18 cellular contexts compared by ENCODE assay signal in genomic region chr1:33005812-33006465, GRCh38. TPM values are rescaled to one million over a fixed set of nuclear protein-coding genes. Genes with fewer than 3 reads are reported as not detected.
DNase-seq lines count a peak whose midpoint lies in the region; ATAC-seq, FAIRE-seq and TF ChIP-seq lines count a peak whose summit lies in the region.
"Had no signal": no experiment of that assay in that cellular context is flagged by ENCODE, and none has a peak within 500 bp of the region (broad histone marks: within the 10 kb centered on the region; RNA-seq: fewer than 3 reads in every experiment).

No MANE protein-coding gene starts in this region.

- H3K36me3 ChIP-seq in SK-N-SH (replicated peaks in 1 of 2; ENCODE audit: control insufficient read depth in 1 of 2, insufficient read depth in 2 of 2, low read length in 1 of 2) (peaks cover 7 to 22% of the 10 kb centered on the region in 2 experiments), pancreas (no peaks in the 10 kb centered on the region), esophagus squamous epithelium (peaks cover 0 to 25% (median 0%) of the 10 kb centered on the region in 3 donors)

- TF ChIP-seq EP300 in SK-N-SH (IDR thresholded peaks at IDR 0.05; ENCODE audit: borderline replicate concordance in 1 of 2, low read depth in 1 of 2, low read length in 1 of 2) = no peak

- H2BK12ac ChIP-seq in H9 (ENCODE audit: insufficient read length, low read depth, low read length) = no peak overlapping the region

- H3K4me1 Mint-ChIP-seq in H9 = peaks cover 21 to 26% of the 10 kb centered on the region in 2 experiments
- H3K4me1 Mint-ChIP-seq: T-cell had no signal

- no peaks in the 10 kb centered on the region for H3K27me3 ChIP-seq in H9 (ENCODE audit: insufficient read depth, low read length)
- H3K27me3 ChIP-seq in SK-N-SH (ENCODE audit: insufficient read depth) = no peaks in the 10 kb centered on the region
- H3K27me3 ChIP-seq in pancreas = no peaks in the 10 kb centered on the region
- H3K27me3 ChIP-seq in esophagus squamous epithelium = no peaks in the 10 kb centered on the region
- H3K27me3 ChIP-seq: gastroesophageal sphincter, Peyer's patch had no signal

- ATAC-seq in pancreas = peak; percentile 4 to 17 (median 8)
- ATAC-seq: gastroesophageal sphincter, T-cell had no signal

- H2AFZ ChIP-seq in H9 (ENCODE audit: low read length) = no peak overlapping the region
- no peak overlapping the region for H2AFZ ChIP-seq in SK-N-SH (ENCODE audit: low read depth)

- peaks cover 9 to 40% (median 23%) of the 10 kb centered on the region in 3 experiments; a peak in 6 of 7 replicates for H3K36me3 Mint-ChIP-seq in H9 (ENCODE audit: insufficient read depth in 1 of 3, low read depth in 3 of 3)

- H3K23ac ChIP-seq in H9 (ENCODE audit: insufficient read length, low read depth, low read length) = no peak overlapping the region

- H3K27me3 Mint-ChIP-seq in H9 (ENCODE audit: low read depth) = no peaks in the 10 kb centered on the region; the same call in 1 of the 2 replicates
- H3K27me3 Mint-ChIP-seq: T-cell had no signal

- H2AK5ac ChIP-seq in H9 (ENCODE audit: insufficient read length, low read length) = no peak overlapping the region

- no peak for TF ChIP-seq POLR2A in esophagus squamous epithelium (IDR thresholded peaks at IDR 0.05)

- H3K4me3 Mint-ChIP-seq in H9 = no peak overlapping the region
- H3K4me3 Mint-ChIP-seq: T-cell had no signal

- DNase-seq in H9 = no peak
- DNase-seq in SK-N-SH = no peak
- DNase-seq in epithelial cell of prostate (ENCODE audit: low read depth, low spot score) = no peak
- no peak for DNase-seq in pancreas
- DNase-seq in esophagus squamous epithelium (lab: John Stamatoyannopoulos, UW) = no peak
- DNase-seq in A172 (ENCODE audit: low spot score) = no peak
- no peak for DNase-seq in HUDEP-2 (lab: John Stamatoyannopoulos, UW; ENCODE audit: unreplicated experiment in 76 of 76)
- DNase-seq: activated CD4-positive, CD25-positive, alpha-beta regulatory T cell treated with anti-CD3 and anti-CD28 coated beads, Interleukin-2, amount 50 U/mL, for 72 hours; DND-41; effector memory CD4-positive, alpha-beta T cell; midbrain; NCI-H187 treated with DMSO at 0.1 percent for 48 hours; NCI-H526 treated with DMSO at 0.1 percent for 48 hours; Peyer's patch; stimulated activated CD4-positive, alpha-beta T cell treated with anti-CD3 and anti-CD28 coated beads, Interleukin-12 subunit alpha, Interleukin-12 subunit beta, amount 100 ng/mL, for 4 hours; T-cell had no signal

- H3K23me2 ChIP-seq in H9 (ENCODE audit: insufficient read length, low read depth, low read length, poor library complexity, severe bottlenecking) = no peaks in the 10 kb centered on the region

- H3K4me3 ChIP-seq in SK-N-SH (ENCODE audit: low read depth in 2 of 2, low read length in 1 of 2) (no peak overlapping the region), pancreas (no peak overlapping the region), esophagus squamous epithelium (no peak overlapping the region)
- H3K4me3 ChIP-seq: gastroesophageal sphincter, Peyer's patch, thoracic aorta had no signal

- H3K79me2 ChIP-seq in H9 (ENCODE audit: insufficient read depth, low read length) = no peaks in the 10 kb centered on the region
- no peaks in the 10 kb centered on the region for H3K79me2 ChIP-seq in SK-N-SH (ENCODE audit: insufficient read depth)

- H3K9me3 ChIP-seq in H9 (ENCODE audit: control insufficient read depth, low read depth, low read length) (no peaks in the 10 kb centered on the region), SK-N-SH (no peaks in the 10 kb centered on the region), pancreas (no peaks in the 10 kb centered on the region), esophagus squamous epithelium (no peaks in the 10 kb centered on the region)
- H3K9me3 ChIP-seq: gastroesophageal sphincter, Peyer's patch, thoracic aorta had no signal

- no peak overlapping the region for H3K4ac ChIP-seq in H9 (ENCODE audit: low read depth, low read length)

- H3K9ac ChIP-seq in H9 (ENCODE audit: extremely low read depth, insufficient read length, low read length) = no peak overlapping the region
- no peak overlapping the region for H3K9ac ChIP-seq in SK-N-SH

- POLR2A ChIA-PET in SK-N-SH (lab: Yijun Ruan, JAX) = no interaction called here

- no peak overlapping the region for H3K18ac ChIP-seq in H9 (ENCODE audit: insufficient read length, low read depth, low read length)

- H2BK15ac ChIP-seq in H9 (ENCODE audit: low read depth, low read length) = no peak overlapping the region

- CTCF ChIA-PET in SK-N-SH (lab: Yijun Ruan, JAX) = interaction anchor here (0.7 to 8.2 kb wide), 10 partner anchors 14 to 133 kb away, joined by 3 to 95 read pairs (median 5); no protein-coding TSS in a partner anchor

- no peak overlapping the region; the same call in 1 of the 2 replicates for H3K14ac ChIP-seq in H9 (ENCODE audit: insufficient read depth, low read length)

- no peaks in the 10 kb centered on the region for H3K9me2 ChIP-seq in SK-N-SH

- H3K4me2 ChIP-seq in H9 (ENCODE audit: insufficient read depth, insufficient read length, low read length) (no peak overlapping the region), SK-N-SH (peak overlapping the region; percentile 20; the same call in 1 of the 2 replicates)

- 0 out of 3 replicates have a peak, but pooled peaks have one; percentile 16 for TF ChIP-seq CTCF in H9 (conservative IDR thresholded peaks at IDR 0.05)
- no peak for TF ChIP-seq CTCF in SK-N-SH (IDR thresholded peaks at IDR 0.05)
- TF ChIP-seq CTCF in pancreas (IDR thresholded peaks at IDR 0.05) = no peak
- no peak for TF ChIP-seq CTCF in esophagus squamous epithelium (IDR thresholded peaks at IDR 0.05)

- H3K27ac Mint-ChIP-seq in H9 = no peak overlapping the region

- H3K56ac ChIP-seq in H9 (ENCODE audit: insufficient read length, low read depth, low read length) = no peak overlapping the region

- H3K27ac ChIP-seq in H9 (ENCODE audit: insufficient read length, low read depth, low read length) (no peak overlapping the region), SK-N-SH (ENCODE audit: low read depth in 2 of 2, low read length in 1 of 2) (peak overlapping the region; percentile 60 to 67), epithelial cell of prostate (peak overlapping the region; percentile 80), pancreas (peak overlapping the region in 1 of 4 donors; percentile 40), esophagus squamous epithelium (peak overlapping the region in 2 of 4 donors; percentile 67 to 68)
- H3K27ac ChIP-seq: gastroesophageal sphincter, Peyer's patch, thoracic aorta had no signal

- no peak overlapping the region for H2BK5ac ChIP-seq in H9 (ENCODE audit: insufficient read length, low read length)

- H3T11ph ChIP-seq in H9 (ENCODE audit: low read length) = no peak overlapping the region

- WGBS in H9 (ENCODE audit: extremely low coverage, insufficient read length, low lambda C conversion rate) = no CpG with 5 or more reads among the region's 9 CpGs
- 74% methylated on average over 9 of the region's 9 CpGs for WGBS in SK-N-SH (ENCODE audit: low lambda C conversion rate)
- WGBS in pancreas, 2 donors = 29 to 34% methylated on average over 9 of the region's 9 CpGs
- 72 to 88% methylated on average over 7 to 9 of the region's 9 CpGs for WGBS in esophagus squamous epithelium, 2 donors

- H2BK120ac ChIP-seq in H9 (ENCODE audit: low read depth, low read length, poor library complexity, severe bottlenecking) = no peak overlapping the region

- H4K5ac ChIP-seq in H9 (ENCODE audit: insufficient read length, low read depth, low read length) = no peak overlapping the region

- FAIRE-seq in pancreas (lab: Jason Lieb, UNC) = no peak

- H3K4me1 ChIP-seq in H9 (ENCODE audit: insufficient read depth, low read length) (no peaks in the 10 kb centered on the region), SK-N-SH (ENCODE audit: control insufficient read depth in 1 of 2, insufficient read depth in 2 of 2, low read depth in 1 of 2, low read length in 1 of 2) (peaks cover 36 to 52% of the 10 kb centered on the region in 2 experiments), pancreas (peaks cover 18 to 47% (median 20%) of the 10 kb centered on the region in 3 donors), esophagus squamous epithelium (peaks cover 33 to 68% (median 33%) of the 10 kb centered on the region in 3 donors)

- TF ChIP-seq RAD21 in SK-N-SH (IDR thresholded peaks at IDR 0.05; ENCODE audit: low read length) = no peak

- no peaks in the 10 kb centered on the region for H3K79me1 ChIP-seq in H9 (ENCODE audit: insufficient read depth, low read depth, low read length, poor library complexity, severe bottlenecking)

- peaks cover 9% of the 10 kb centered on the region for H3F3A ChIP-seq in SK-N-SH (replicated peaks; ENCODE audit: insufficient read depth)

- H4K20me1 ChIP-seq in H9 (ENCODE audit: control insufficient read depth, insufficient read depth, insufficient read length) (no peaks in the 10 kb centered on the region), SK-N-SH (ENCODE audit: insufficient read depth) (no peaks in the 10 kb centered on the region; the same call in 1 of the 2 replicates)

- H3K9me3 Mint-ChIP-seq in H9 = no peaks in the 10 kb centered on the region
- H3K9me3 Mint-ChIP-seq: T-cell had no signal

- no peak overlapping the region for H2BK20ac ChIP-seq in H9 (ENCODE audit: low read depth, low read length, poor library complexity, severe bottlenecking)

- no peak overlapping the region for H4K8ac ChIP-seq in H9 (replicated peaks; ENCODE audit: insufficient read length, low read depth, low read length)

- H4K91ac ChIP-seq in H9 (ENCODE audit: insufficient read length, low read depth, low read length) = no peak overlapping the region

- intact Hi-C loops in pancreas (cut with DNase I) = no loop called here
- intact Hi-C loops in esophagus squamous epithelium (cut with DNase I) = loop anchor here (10.0 kb wide), 1 partner anchor 71 kb away; no protein-coding TSS in a partner anchor

TF ChIP-seq in SK-N-SH, 30 proteins besides CTCF, POLR2A, EP300 and RAD21:
- no peak for TF ChIP-seq SIN3A (IDR thresholded peaks at IDR 0.05; ENCODE audit: borderline replicate concordance, low read depth, low read length)
- TF ChIP-seq TCF12 (IDR thresholded peaks at IDR 0.05) = peak; percentile 24; the same call in 1 of the 2 replicates

RNA-seq across cellular contexts. Expression of gene AK2, which starts 30.7 kb away (rescaled TPM):
- total RNA-seq in H9 (2021) (144 and 159 TPM in 2 replicates), pancreas (10 to 100 TPM; 42.6 to 78.7 (median 61.4) TPM), esophagus squamous epithelium (100 to 1,000 TPM; 126 to 167 (median 151) TPM)
- polyA plus RNA-seq in SK-N-SH (2012; rRNA removed) (191 and 212 TPM in 2 replicates), pancreas (10 to 100 TPM; 40.5 to 64.4 TPM)
- 187 and 197 TPM in 2 replicates for polyA plus RNA-seq in SK-N-SH (2012; cell fraction: cytosol; rRNA removed)
- polyA plus RNA-seq in SK-N-SH (2012; cell fraction: nucleus; rRNA removed) = 219 and 258 TPM in 2 replicates
- 160 and 171 TPM in 2 replicates for total RNA-seq in A172 (2014; rRNA removed; shearing (Covaris generic))

RNA-seq across cellular contexts. Expression of gene RNF19B, which starts 41.3 kb away (rescaled TPM):
- total RNA-seq in H9 (2021) = 15.0 and 15.6 TPM in 2 replicates
- 20.1 and 22.6 TPM in 2 replicates for polyA plus RNA-seq in SK-N-SH (2012; rRNA removed)
- polyA plus RNA-seq in SK-N-SH (2012; cell fraction: cytosol; rRNA removed) = 17.7 and 18.3 TPM in 2 replicates
- 16.7 and 22.2 TPM in 2 replicates for polyA plus RNA-seq in SK-N-SH (2012; cell fraction: nucleus; rRNA removed)
- total RNA-seq in pancreas = 10 to 100 TPM in 2 of 6 donors, 1 to 10 TPM in 4; 5.4 to 16.3 (median 8.0) TPM
- 1 to 10 TPM; 2.3 to 8.1 TPM for polyA plus RNA-seq in pancreas
- total RNA-seq in esophagus squamous epithelium = 10 to 100 TPM; 24.2 to 61.6 (median 46.4) TPM
- 7.4 and 7.9 TPM in 2 replicates for total RNA-seq in A172 (2014; rRNA removed; shearing (Covaris generic))
